Comparison of ENCODE assay signal across 20 cellular contexts in genomic region chr18:23694642-23695430, GRCh38. TPM values are rescaled to one million over a fixed set of nuclear protein-coding genes. Genes with fewer than 3 reads are reported as not detected.
DNase-seq lines count a peak whose midpoint lies in the region; ATAC-seq and TF ChIP-seq lines count a peak whose summit lies in the region.
"Had no signal": no experiment of that assay in that cellular context is flagged by ENCODE, and none has a peak within 500 bp of the region (broad histone marks: within the 10 kb centered on the region; RNA-seq: fewer than 3 reads in every experiment).

No MANE protein-coding gene starts in this region.

- in situ Hi-C loops in IMR-90 (cut with MboI; ENCODE audit: low sequenced_read_pairs): no loop called here
- in situ Hi-C loops in brain microvascular endothelial cell (cut with HindIII; ENCODE audit: low pct_ligation_motif_present, low sequenced_read_pairs): no loop called here

- H3K4ac ChIP-seq in IMR-90 (ENCODE audit: low read depth, low read length): peak overlapping the region; percentile 95
- H3K4ac ChIP-seq in mesenchymal stem cell (ENCODE audit: low read depth in 1 of 2, low read length in 2 of 2): no peak overlapping the region

- H3K36me3 Mint-ChIP-seq in Calu3 (ENCODE audit: insufficient read depth, unreplicated experiment): peaks cover 12% of the 10 kb centered on the region
- H3K36me3 Mint-ChIP-seq: CD8-positive, alpha-beta memory T cell; mesothelial cell of epicardium; natural killer cell treated with Interleukin-12 subunit alpha and Interleukin-12 subunit beta and Interleukin-15 and Interleukin-18, amount 100 ng/mL, for 72 hours; stimulated activated naive B cell treated with anti-CD40 and anti-IgM and Interleukin-4, amounts not matched to agents 10 μg/mL and 1 μg/mL and 100 μg/mL, for 72 hours; WTC11 had no signal

- H4K91ac ChIP-seq in IMR-90 (ENCODE audit: insufficient read depth, low read depth, low read length) (peak overlapping the region; percentile 92), mesenchymal stem cell (ENCODE audit: low read length) (peak overlapping the region; percentile 25)

- H2AFZ ChIP-seq in IMR-90 (replicated peaks; ENCODE audit: low read length, poor library complexity) (no peak overlapping the region), mesenchymal stem cell (ENCODE audit: low read depth, low read length) (no peak overlapping the region)
- H2AFZ ChIP-seq: parathyroid adenoma had no signal

- H2BK15ac ChIP-seq in IMR-90 (ENCODE audit: low read depth, low read length): peak overlapping the region; percentile 92
- H2BK15ac ChIP-seq in mesenchymal stem cell (ENCODE audit: low read depth, poor library complexity, severe bottlenecking): no peak overlapping the region

- H3K79me1 ChIP-seq in IMR-90 (ENCODE audit: low read depth in 1 of 2, low read length in 2 of 2) (no peaks in the 10 kb centered on the region), mesenchymal stem cell (replicated peaks; ENCODE audit: low read length, poor library complexity, severe bottlenecking) (no peaks in the 10 kb centered on the region)

- peak overlapping the region in 1 of 2 experiments; percentile 49 for H2BK12ac ChIP-seq in mesenchymal stem cell (ENCODE audit: low read length in 2 of 2)

- TF ChIP-seq EP300 in stomach (IDR thresholded peaks at IDR 0.05): no peak

- TF ChIP-seq CTCF in Calu3 (IDR thresholded peaks at IDR 0.05; ENCODE audit: unreplicated experiment) (no peak), IMR-90 (conservative IDR thresholded peaks at IDR 0.05; ENCODE audit: low read depth, low read length) (no peak), brain microvascular endothelial cell (IDR thresholded peaks at IDR 0.05; ENCODE audit: low read depth, low read length, missing control alignments) (no peak), stomach (IDR thresholded peaks at IDR 0.05) (no peak)

- H2BK120ac ChIP-seq in IMR-90 (ENCODE audit: low read depth, low read length): peak overlapping the region; percentile 95
- H2BK120ac ChIP-seq in mesenchymal stem cell (ENCODE audit: low read depth, low read length): no peak overlapping the region

- peak overlapping the region; percentile 52 to 87 for H4K8ac ChIP-seq in IMR-90 (ENCODE audit: low read depth in 2 of 2, low read length in 2 of 2)
- no peak overlapping the region for H4K8ac ChIP-seq in mesenchymal stem cell (ENCODE audit: low read length)

- BruUV-seq in Calu3 (replicated peaks; lab: Mats Ljungman, UMichigan) (no TSS peak), IMR-90 (replicated peaks; lab: Mats Ljungman, UMichigan) (no TSS peak)

- peaks cover 38% of the 10 kb centered on the region for H3K4me1 Mint-ChIP-seq in Calu3 (ENCODE audit: low read depth, unreplicated experiment)

- H3K18ac ChIP-seq in IMR-90 (ENCODE audit: low read depth, low read length): peak overlapping the region; percentile 78
- peak overlapping the region in 1 of 2 experiments; percentile 6 for H3K18ac ChIP-seq in mesenchymal stem cell (ENCODE audit: low read depth in 1 of 2, low read length in 2 of 2)

- no peaks in the 10 kb centered on the region for H3K27me3 Mint-ChIP-seq in Calu3 (ENCODE audit: unreplicated experiment)

- H3K9me1 ChIP-seq in IMR-90 (ENCODE audit: insufficient read depth, low read length): peaks cover 8% of the 10 kb centered on the region

- H4K20me1 ChIP-seq in IMR-90 (ENCODE audit: insufficient read depth, low read length): peaks cover 3% of the 10 kb centered on the region; the same call in 1 of the 2 replicates

- POLR2A ChIA-PET in IMR-90 (lab: Charles Lee; ENCODE audit: unreplicated experiment): interaction anchor here (0.6 kb wide), 1 partner anchor 239 kb away, joined by 3 read pairs; no protein-coding TSS in a partner anchor

- CTCF ChIA-PET in Calu3 (lab: Charles Lee): interaction anchor here (0.6 to 2.7 kb wide), 8 partner anchors 8 to 198 kb away, joined by 3 to 14 read pairs (median 3); no protein-coding TSS in a partner anchor
- CTCF ChIA-PET in IMR-90 (lab: Yijun Ruan, JAX): interaction anchor here (0.7 to 1.0 kb wide), 2 partner anchors 9 to 118 kb away, joined by 3 to 5 read pairs; no protein-coding TSS in a partner anchor

- peak overlapping the region; percentile 80 for H2BK5ac ChIP-seq in IMR-90 (ENCODE audit: low read depth, low read length, poor library complexity, severe bottlenecking)
- H2BK5ac ChIP-seq in mesenchymal stem cell (ENCODE audit: low read depth, low read length, poor library complexity, severe bottlenecking): no peak overlapping the region

- H3K27ac ChIP-seq in IMR-90 (ENCODE audit: insufficient read depth, low read length) (peak overlapping the region; percentile 84), brain microvascular endothelial cell (peak overlapping the region; percentile 77), mesenchymal stem cell (ENCODE audit: low read length, poor library complexity, severe bottlenecking) (peak overlapping the region; percentile 25), stomach (peak overlapping the region in 1 of 5 donors; percentile 2)
- H3K27ac ChIP-seq: parathyroid adenoma, sigmoid colon, thoracic aorta had no signal

- H3K56ac ChIP-seq in IMR-90 (ENCODE audit: extremely low read depth, insufficient read depth, low read length): no peak overlapping the region; the same call in 1 of the 2 replicates

- H3K9me3 ChIP-seq in IMR-90 (ENCODE audit: control insufficient read depth, insufficient read depth, low read length) (peaks cover 3% of the 10 kb centered on the region), mesenchymal stem cell (ENCODE audit: control insufficient read depth, low read length) (no peaks in the 10 kb centered on the region), stomach (no peaks in the 10 kb centered on the region)
- H3K9me3 ChIP-seq: sigmoid colon, thoracic aorta had no signal

- H3K14ac ChIP-seq in IMR-90 (replicated peaks; ENCODE audit: low read depth, low read length) (peak overlapping the region; percentile 80), mesenchymal stem cell (ENCODE audit: low read length in 2 of 2) (no peak overlapping the region)

- H3K36me3 ChIP-seq in IMR-90 (ENCODE audit: control insufficient read depth, insufficient read depth, low read length): no peaks in the 10 kb centered on the region
- no peaks in the 10 kb centered on the region for H3K36me3 ChIP-seq in brain microvascular endothelial cell (replicated peaks)
- no peaks in the 10 kb centered on the region for H3K36me3 ChIP-seq in mesenchymal stem cell (ENCODE audit: control insufficient read depth in 1 of 2, insufficient read depth in 2 of 2, low read depth in 1 of 2, low read length in 2 of 2)
- H3K36me3 ChIP-seq in stomach: no peaks in the 10 kb centered on the region
- H3K36me3 ChIP-seq: sigmoid colon, thoracic aorta had no signal

- ATAC-seq in IMR-90 (ENCODE audit: low read depth): no peak
- ATAC-seq: stimulated activated naive B cell treated with anti-CD40 and anti-IgM and Interleukin-4, amounts not matched to agents 10 μg/mL and 1 μg/mL and 100 μg/mL, for 72 hours; WTC11 had no signal

- H3K4me3 ChIP-seq in IMR-90 (ENCODE audit: insufficient read depth, low read depth, low read length) (no peak overlapping the region), brain microvascular endothelial cell (ENCODE audit: low read depth, low read length) (no peak overlapping the region), mesenchymal stem cell (ENCODE audit: insufficient read depth in 1 of 2, low read depth in 1 of 2, low read length in 2 of 2) (no peak overlapping the region), stomach (no peak overlapping the region)
- H3K4me3 ChIP-seq: sigmoid colon, thoracic aorta had no signal

- DNase-seq in Calu3 (no peak), IMR-90 (no peak), brain microvascular endothelial cell (no peak), mesenchymal stem cell (no peak), stomach (no peak), H4 (ENCODE audit: low spot score) (no peak), NOMO-1 treated with dmso at 0.1 percent for 144 hours (lab: John Stamatoyannopoulos, UW; ENCODE audit: unreplicated experiment) (no peak)
- DNase-seq: activated CD4-positive, alpha-beta T cell treated with anti-CD3 and anti-CD28 coated beads, Interleukin-2, amount 50 U/mL, for 4 hours; activated naive CD4-positive, alpha-beta T cell treated with Interleukin-2 at 50 U/mL for 16 hours; amygdala; caudate nucleus; CD8-positive, alpha-beta memory T cell; MM.1S; sigmoid colon; stimulated activated naive B cell treated with anti-CD40 and anti-IgM and Interleukin-4, amounts not matched to agents 10 μg/mL and 1 μg/mL and 100 μg/mL, for 72 hours had no signal

- H2AK5ac ChIP-seq in IMR-90 (ENCODE audit: low read depth, low read length): peak overlapping the region; percentile 93
- H2AK5ac ChIP-seq in mesenchymal stem cell (ENCODE audit: low read length, severe bottlenecking): peak overlapping the region; percentile 14

- 100% methylated on average over 3 of the region's 4 CpGs; no CpG with 5 or more reads in 1 of the 2 experiments for WGBS in IMR-90 (ENCODE audit: extremely low coverage in 2 of 2, insufficient read length in 1 of 2), 2 experiments
- 95% methylated on average over 3 of the region's 4 CpGs for WGBS in mesenchymal stem cell
- 89 to 93% (median 89%) methylated on average over 4 of the region's 4 CpGs for WGBS in stomach, 5 donors

- TF ChIP-seq POLR2A in IMR-90 (IDR thresholded peaks at IDR 0.05; ENCODE audit: low read depth, low read length) (no peak), stomach (IDR thresholded peaks at IDR 0.05) (no peak)

- H3K4me3 Mint-ChIP-seq in Calu3 (ENCODE audit: low read depth, unreplicated experiment): no peak overlapping the region
- H3K4me3 Mint-ChIP-seq: CD8-positive, alpha-beta memory T cell; mesothelial cell of epicardium; natural killer cell treated with Interleukin-12 subunit alpha and Interleukin-12 subunit beta and Interleukin-15 and Interleukin-18, amount 100 ng/mL, for 72 hours; stimulated activated naive B cell treated with anti-CD40 and anti-IgM and Interleukin-4, amounts not matched to agents 10 μg/mL and 1 μg/mL and 100 μg/mL, for 72 hours; WTC11 had no signal

- peak overlapping the region; percentile 76 for H4K5ac ChIP-seq in IMR-90 (ENCODE audit: low read depth, low read length)

- H3K23ac ChIP-seq in IMR-90 (ENCODE audit: low read depth, low read length): peak overlapping the region; percentile 80; the same call in 1 of the 2 replicates
- H3K23ac ChIP-seq in mesenchymal stem cell (ENCODE audit: low read length in 2 of 2): no peak overlapping the region

- H2AK9ac ChIP-seq in IMR-90 (replicated peaks; ENCODE audit: low read depth, low read length, poor library complexity): peak overlapping the region; percentile 21

- H3K4me1 ChIP-seq in IMR-90 (ENCODE audit: control insufficient read depth, insufficient read depth, low read length): peaks cover 18% of the 10 kb centered on the region
- peaks cover 10% of the 10 kb centered on the region for H3K4me1 ChIP-seq in mesenchymal stem cell (ENCODE audit: control insufficient read depth, insufficient read depth, low read depth, low read length)
- H3K4me1 ChIP-seq in stomach: peaks cover 4 to 33% (median 14%) of the 10 kb centered on the region in 4 donors

- dilution Hi-C loops in IMR-90 (cut with HindIII; ENCODE audit: low sequenced_read_pairs, unreplicated experiment): no loop called here

- intact Hi-C loops in Calu3 (cut with micrococcal nuclease; ENCODE audit: unreplicated experiment) (no loop called here), IMR-90 (cut with micrococcal nuclease) (no loop called here), stomach (cut with DNase I; ENCODE audit: low total_unique reads) (loop anchor here (10.0 kb wide), 1 partner anchor 70 kb away; no protein-coding TSS in a partner anchor)

- H3K27me3 ChIP-seq in IMR-90 (ENCODE audit: control insufficient read depth, insufficient read depth, low read length): peaks cover 14% of the 10 kb centered on the region
- H3K27me3 ChIP-seq in brain microvascular endothelial cell (replicated peaks): no peaks in the 10 kb centered on the region
- H3K27me3 ChIP-seq in mesenchymal stem cell (ENCODE audit: control insufficient read depth in 1 of 2, insufficient read depth in 1 of 2, low read length in 2 of 2): no peaks in the 10 kb centered on the region
- H3K27me3 ChIP-seq in stomach: peaks cover 0 to 8% (median 4%) of the 10 kb centered on the region in 3 donors

- H3K27ac Mint-ChIP-seq in Calu3 (ENCODE audit: unreplicated experiment): peak overlapping the region; percentile 36
- H3K27ac Mint-ChIP-seq: mesothelial cell of epicardium; natural killer cell treated with Interleukin-12 subunit alpha and Interleukin-12 subunit beta and Interleukin-15 and Interleukin-18, amount 100 ng/mL, for 72 hours; stimulated activated naive B cell treated with anti-CD40 and anti-IgM and Interleukin-4, amounts not matched to agents 10 μg/mL and 1 μg/mL and 100 μg/mL, for 72 hours; WTC11 had no signal

- no peak for TF ChIP-seq RAD21 in IMR-90 (IDR thresholded peaks at IDR 0.05; ENCODE audit: low read length)

- H3K4me2 ChIP-seq in IMR-90 (ENCODE audit: low read depth, low read length) (peak overlapping the region; percentile 72), mesenchymal stem cell (ENCODE audit: low read length, poor library complexity, severe bottlenecking) (no peak overlapping the region)

- H2BK20ac ChIP-seq in IMR-90 (ENCODE audit: low read depth, low read length): peak overlapping the region; percentile 94

- no peak overlapping the region for H3K9ac ChIP-seq in IMR-90 (ENCODE audit: low read depth, low read length)
- H3K9ac ChIP-seq in mesenchymal stem cell (ENCODE audit: low read length): peak overlapping the region; percentile 28
- H3K9ac ChIP-seq: parathyroid adenoma had no signal

- no peaks in the 10 kb centered on the region for H3K9me3 Mint-ChIP-seq in Calu3 (ENCODE audit: low read depth, unreplicated experiment)
- H3K9me3 Mint-ChIP-seq: CD8-positive, alpha-beta memory T cell; mesothelial cell of epicardium; natural killer cell treated with Interleukin-12 subunit alpha and Interleukin-12 subunit beta and Interleukin-15 and Interleukin-18, amount 100 ng/mL, for 72 hours; stimulated activated naive B cell treated with anti-CD40 and anti-IgM and Interleukin-4, amounts not matched to agents 10 μg/mL and 1 μg/mL and 100 μg/mL, for 72 hours; WTC11 had no signal

RNA-seq across cellular contexts. Expression of gene LAMA3, which starts 5.6 kb away (rescaled TPM):
- 207 and 233 TPM in 2 replicates for total RNA-seq in Calu3 (2022)
- 0.18 and 0.28 TPM in 2 replicates for total RNA-seq in IMR-90 (2012; rRNA removed)
- 0.13 and 0.19 TPM in 2 replicates for polyA plus RNA-seq in IMR-90 (2012; rRNA removed)
- 0.11 and 0.15 TPM in 2 replicates for polyA plus RNA-seq in IMR-90 (2012; cell fraction: cytosol; rRNA removed)
- polyA plus RNA-seq in IMR-90 (2012; cell fraction: nucleus; rRNA removed; ENCODE audit: low replicate concordance): 0.33 and 0.57 TPM in 2 replicates
- polyA plus RNA-seq in mesenchymal stem cell (2013, experiment 1 of 2): 0.23 TPM
- 0.15 TPM for polyA plus RNA-seq in mesenchymal stem cell (2013, experiment 2 of 2)
- total RNA-seq in stomach: 100 to 1,000 TPM in 2 of 5 donors, 10 to 100 TPM in 3; 11.6 to 182 (median 68.5) TPM
- polyA plus RNA-seq in stomach: 10 to 100 TPM in 1 of 3 donors, 1 to 10 TPM in 2; 4.3 to 11.3 (median 9.5) TPM
- total RNA-seq in H4 (2014; rRNA removed; shearing (Covaris generic)): 1.6 and 2.8 TPM in 2 replicates
- total RNA-seq: CD8-positive, alpha-beta memory T cell had no signal

RNA-seq across cellular contexts. Expression of gene ANKRD29, which starts 32.1 kb away (rescaled TPM):
- total RNA-seq in Calu3 (2022) (6.9 and 7.8 TPM in 2 replicates), IMR-90 (2012; rRNA removed) (under 0.01 and 0.18 TPM in 2 replicates), stomach (100 to 1,000 TPM in 1 of 5 donors, 10 to 100 TPM in 2, 1 to 10 TPM in 2; 1.2 to 150 (median 10.1) TPM)
- polyA plus RNA-seq in IMR-90 (2012; rRNA removed) (0.07 and 0.31 TPM in 2 replicates), stomach (10 to 100 TPM in 2 of 3 donors, 1 to 10 TPM in 1; 8.2 to 16.5 (median 13.2) TPM)
- polyA plus RNA-seq in IMR-90 (2012; cell fraction: cytosol; rRNA removed): 0.01 and 0.10 TPM in 2 replicates
- 0.36 and 0.66 TPM in 2 replicates for polyA plus RNA-seq in IMR-90 (2012; cell fraction: nucleus; rRNA removed; ENCODE audit: low replicate concordance)
- polyA plus RNA-seq in mesenchymal stem cell (2013, experiment 1 of 2): 0.11 TPM
- 0.07 TPM for polyA plus RNA-seq in mesenchymal stem cell (2013, experiment 2 of 2)
- 8.4 and 8.9 TPM in 2 replicates for total RNA-seq in H4 (2014; rRNA removed; shearing (Covaris generic))
- total RNA-seq: CD8-positive, alpha-beta memory T cell; natural killer cell treated with Interleukin-12 subunit alpha and Interleukin-12 subunit beta and Interleukin-15 and Interleukin-18, amount 100 ng/mL, for 72 hours had no signal
- polyA plus RNA-seq: CD8-positive, alpha-beta memory T cell had no signal
